In the genomic region with DNA sequence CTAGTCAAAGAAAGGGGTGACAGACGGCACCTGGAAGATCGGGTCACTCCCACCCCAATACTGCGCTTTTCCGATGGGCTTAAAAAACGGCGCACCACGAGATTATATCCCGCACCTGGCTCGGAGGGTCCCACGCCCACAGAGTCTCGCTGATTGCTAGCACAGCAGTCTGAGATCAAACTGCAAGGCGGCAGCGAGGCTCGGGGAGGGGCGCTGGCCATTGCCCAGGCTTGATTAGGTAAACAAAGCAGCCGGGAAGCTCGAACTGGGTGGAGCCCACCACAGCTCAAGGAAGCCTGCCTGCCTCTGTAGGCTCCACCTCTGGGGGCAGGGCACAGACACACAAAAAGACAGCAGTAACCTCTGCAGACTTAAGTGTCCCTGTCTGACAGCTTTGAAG, we compare ENCODE assay signal across 1 cellular context. TPM values are rescaled to one million over a fixed set of nuclear protein-coding genes. Genes with fewer than 3 reads are reported as not detected.
"Had no signal": no experiment of that assay in that cellular context is flagged by ENCODE, and none has a peak within 500 bp of the region (broad histone marks: within the 10 kb centered on the region; RNA-seq: fewer than 3 reads in every experiment).

No MANE protein-coding gene starts in this region.

RNA-seq across cellular contexts. Expression of gene FOXD4, which starts 21.7 kb away (rescaled TPM):
- total RNA-seq: Right ventricle myocardium superior had no signal
